ENCODE assay signal across 31 cellular contexts in genomic region chr4:40506492-40506891, GRCh38.
DNase-seq lines count a peak whose midpoint lies in the region; ATAC-seq, FAIRE-seq and TF ChIP-seq lines count a peak whose summit lies in the region.
"Had no signal": no experiment of that assay in that cellular context is flagged by ENCODE, and none has a peak within 500 bp of the region (broad histone marks: within the 10 kb centered on the region; RNA-seq: fewer than 3 reads in every experiment).

No MANE protein-coding gene starts in this region.

- peaks cover 43% of the 10 kb centered on the region for H3K4me1 ChIP-seq in OCI-LY7 (ENCODE audit: insufficient read depth, low read length, poor library complexity, severe bottlenecking)
- peaks cover 14% of the 10 kb centered on the region for H3K4me1 ChIP-seq in mammary epithelial cell (ENCODE audit: insufficient read depth, low read length)
- peaks cover 13% of the 10 kb centered on the region for H3K4me1 ChIP-seq in HepG2 (ENCODE audit: insufficient read depth, low read length)
- H3K4me1 ChIP-seq: colonic mucosa, gastroesophageal sphincter, left ventricle myocardium inferior had no signal

- TF ChIP-seq CTCF in OCI-LY7 (conservative IDR thresholded peaks at IDR 0.05; ENCODE audit: low read length), result no peak
- TF ChIP-seq CTCF in mammary epithelial cell (conservative IDR thresholded peaks at IDR 0.05 in 1 of 2, IDR thresholded peaks at IDR 0.05 in 1 of 2; ENCODE audit: extremely low read depth in 1 of 2, insufficient read depth in 1 of 2, low read depth in 1 of 2, low read length in 2 of 2), result no peak
- no peak for TF ChIP-seq CTCF in HepG2 (CRISPR knock-in tag; IDR thresholded peaks at IDR 0.05)

- TF ChIP-seq EP300 in HepG2 (IDR thresholded peaks at IDR 0.05; ENCODE audit: low read depth in 2 of 2, low read length in 2 of 2) (no peak), HepG2 (CRISPR knock-in tag; IDR thresholded peaks at IDR 0.05; ENCODE audit: borderline replicate concordance) (no peak)

- H3K79me2 ChIP-seq in OCI-LY7 (ENCODE audit: insufficient read depth, low read depth, low read length) (peaks cover 4% of the 10 kb centered on the region; the same call in 1 of the 2 replicates), mammary epithelial cell (ENCODE audit: insufficient read depth, low read length) (no peaks in the 10 kb centered on the region), HepG2 (ENCODE audit: insufficient read depth, low read length) (no peaks in the 10 kb centered on the region)

- H3K4me3 ChIP-seq in OCI-LY7 (ENCODE audit: low read depth, low read length, poor library complexity, severe bottlenecking), result peak overlapping the region; percentile 22
- H3K4me3 ChIP-seq in mammary epithelial cell (replicated peaks in 1 of 3; ENCODE audit: insufficient read depth in 1 of 3, low read depth in 2 of 3, low read length in 3 of 3), result no peak overlapping the region
- H3K4me3 ChIP-seq in HepG2 (replicated peaks in 1 of 3; ENCODE audit: insufficient read depth in 1 of 3, low read depth in 2 of 3, low read length in 3 of 3), result no peak overlapping the region
- H3K4me3 ChIP-seq: cardiac muscle cell, colonic mucosa, gastroesophageal sphincter, left ventricle myocardium inferior, SK-N-MC, skin epidermis, upper lobe of left lung had no signal

- intact Hi-C loops in OCI-LY7 (cut with micrococcal nuclease; ENCODE audit: unreplicated experiment), result no loop called here
- intact Hi-C loops in mammary epithelial cell (cut with micrococcal nuclease), result no loop called here
- intact Hi-C loops in HepG2 (cut with micrococcal nuclease; ENCODE audit: unreplicated experiment), result no loop called here

- no peak overlapping the region for H3K27ac ChIP-seq in OCI-LY7 (ENCODE audit: low read depth, low read length, poor library complexity, severe bottlenecking)
- no peak overlapping the region for H3K27ac ChIP-seq in mammary epithelial cell (ENCODE audit: insufficient read depth, low read depth, low read length)
- peak overlapping the region; percentile 3 for H3K27ac ChIP-seq in HepG2 (ENCODE audit: extremely low read length, insufficient read depth, low read length)
- H3K27ac ChIP-seq: cardiac muscle cell, colonic mucosa, gastroesophageal sphincter, left ventricle myocardium inferior, neutrophil, SK-N-MC, upper lobe of left lung had no signal

- in situ Hi-C loops in mammary epithelial cell (cut with MboI; ENCODE audit: low sequenced_read_pairs in 2 of 2) (no loop called here), HepG2 (cut with HindIII; ENCODE audit: extremely low pct_ligation_motif_present, low pct_unique_long_range_greater_than_20kb) (no loop called here)

- H3K9me3 ChIP-seq in OCI-LY7 (ENCODE audit: low read length) (no peaks in the 10 kb centered on the region), mammary epithelial cell (replicated peaks; ENCODE audit: insufficient read depth, low read length) (no peaks in the 10 kb centered on the region), HepG2 (ENCODE audit: low read length) (no peaks in the 10 kb centered on the region)
- H3K9me3 ChIP-seq: colonic mucosa, gastroesophageal sphincter, left ventricle myocardium inferior, neutrophil, upper lobe of left lung had no signal

- WGBS in mammary epithelial cell (ENCODE audit: low coverage, missing lambda C conversion rate), result 44% methylated on average over 3 of the region's 3 CpGs
- WGBS in HepG2 (ENCODE audit: low lambda C conversion rate), result 85% methylated on average over 3 of the region's 3 CpGs

- H3K36me3 ChIP-seq in OCI-LY7 (ENCODE audit: insufficient read depth, low read length), result no peaks in the 10 kb centered on the region
- no peaks in the 10 kb centered on the region for H3K36me3 ChIP-seq in mammary epithelial cell (ENCODE audit: insufficient read depth, low read length)
- H3K36me3 ChIP-seq in HepG2 (replicated peaks in 1 of 2; ENCODE audit: control insufficient read depth in 1 of 2, insufficient read depth in 2 of 2, low read length in 2 of 2), result no peaks in the 10 kb centered on the region
- H3K36me3 ChIP-seq: cardiac muscle cell, colonic mucosa, gastroesophageal sphincter, left ventricle myocardium inferior, upper lobe of left lung had no signal

- no peaks in the 10 kb centered on the region for H4K20me1 ChIP-seq in OCI-LY7 (ENCODE audit: insufficient read depth, low read length)
- no peaks in the 10 kb centered on the region for H4K20me1 ChIP-seq in mammary epithelial cell (ENCODE audit: insufficient read depth, low read length)
- no peaks in the 10 kb centered on the region for H4K20me1 ChIP-seq in HepG2 (ENCODE audit: insufficient read depth, low read length)

- H3K9me2 ChIP-seq in OCI-LY7 (ENCODE audit: insufficient read depth, low read length), result no peaks in the 10 kb centered on the region

- DNase-seq in OCI-LY7 (ENCODE audit: low spot score) (no peak), mammary epithelial cell (peak; percentile 84), HepG2 (ENCODE audit: low spot score) (no peak), T-helper 2 cell (no peak), HK-2 (ENCODE audit: unreplicated experiment) (no peak), ureter (ENCODE audit: low spot score) (no peak)
- DNase-seq in stimulated activated CD4-positive, alpha-beta T cell treated with anti-CD3 and anti-CD28 coated beads, Interleukin-4, amount 100 ng/mL, for 24 hours, result no peak
- DNase-seq: activated CD8-positive, alpha-beta T cell treated with anti-CD3 and anti-CD28 coated beads, Interleukin-2, amount 10 ng/mL, durations not matched to agents 7 days and 5 days; activated T-cell treated with anti-CD3 and anti-CD28 coated beads for 4 hours; CD4-positive, alpha-beta memory T cell; colonic mucosa; effector memory CD8-positive, alpha-beta T cell; H7; hippocampal formation; immature natural killer cell; KG1; left ventricle myocardium inferior; NCI-H1417 treated with DMSO at 0.1 percent for 48 hours; NCI-H2081 treated with DMSO at 0.1 percent for 48 hours; NCI-H345; stimulated activated CD8-positive, alpha-beta memory T cell treated with anti-CD3 and anti-CD28 coated beads, Interleukin-4, amount 100 ng/mL, for 48 hours; stimulated activated naive CD8-positive, alpha-beta T cell treated with anti-CD3 and anti-CD28 coated beads, Interleukin-15, amount 100 ng/mL, for 72 hours; upper lobe of left lung had no signal

- peak; percentile 38; the same call in 1 of the 3 replicates for ATAC-seq in HepG2
- ATAC-seq: activated CD8-positive, alpha-beta T cell treated with anti-CD3 and anti-CD28 coated beads, Interleukin-2, amount 10 ng/mL, durations not matched to agents 7 days and 5 days; activated naive CD4-positive, alpha-beta T cell treated with anti-CD3 and anti-CD28 coated beads, Interleukin-2, amount 50 U/mL, for 72 hours; effector memory CD8-positive, alpha-beta T cell; gastroesophageal sphincter; stimulated activated naive CD8-positive, alpha-beta T cell treated with anti-CD3 and anti-CD28 coated beads, Interleukin-15, amount 100 ng/mL, for 72 hours had no signal

- POLR2A ChIA-PET in OCI-LY7 (lab: Charles Lee), result no interaction called here
- POLR2A ChIA-PET in HepG2 (lab: Yijun Ruan, JAX), result no interaction called here

- CTCF ChIA-PET in OCI-LY7 (lab: Charles Lee; ENCODE audit: unreplicated experiment) (interaction anchor here (0.5 kb wide), 1 partner anchor 10 kb away, joined by 6 read pairs; no protein-coding TSS in a partner anchor), mammary epithelial cell (lab: Charles Lee; ENCODE audit: low non-redundant PET) (no interaction called here), HepG2 (lab: Yijun Ruan, JAX; ENCODE audit: low intra/inter-chr PET ratio, low total read pairs) (no interaction called here)

- dilution Hi-C loops in mammary epithelial cell (cut with HindIII; ENCODE audit: low sequenced_read_pairs), result loop anchor here (10.0 kb wide), 1 partner anchor 58 kb away; no protein-coding TSS in a partner anchor

- TF ChIP-seq POLR2A in HepG2 (IDR thresholded peaks at IDR 0.05; ENCODE audit: insufficient read depth in 1 of 2, low read depth in 2 of 2, low read length in 2 of 2), result no peak

- H3K9ac ChIP-seq in mammary epithelial cell (ENCODE audit: insufficient read depth, low read length) (no peak overlapping the region), HepG2 (ENCODE audit: insufficient read depth, low read depth, low read length) (no peak overlapping the region)

- H3K27me3 ChIP-seq in mammary epithelial cell (ENCODE audit: insufficient read depth, low read length) (no peaks in the 10 kb centered on the region), HepG2 (ENCODE audit: control insufficient read depth in 1 of 2, insufficient read depth in 2 of 2, low read length in 2 of 2) (no peaks in the 10 kb centered on the region)
- H3K27me3 ChIP-seq: cardiac muscle cell, colonic mucosa, gastroesophageal sphincter, neutrophil, upper lobe of left lung had no signal

- peak overlapping the region; percentile 25; the same call in 1 of the 2 replicates for H2AFZ ChIP-seq in OCI-LY7 (ENCODE audit: low read length)
- no peak overlapping the region for H2AFZ ChIP-seq in mammary epithelial cell (ENCODE audit: low read depth, low read length)
- H2AFZ ChIP-seq in HepG2 (ENCODE audit: low read length), result no peak overlapping the region

- FAIRE-seq in HepG2 (lab: Jason Lieb, UNC), result no peak
- FAIRE-seq: HTR-8/SVneo, TTC549 had no signal

- TF ChIP-seq RAD21 in HepG2 (CRISPR knock-in tag; IDR thresholded peaks at IDR 0.05), result no peak

- peak overlapping the region; percentile 54 for H3K4me2 ChIP-seq in OCI-LY7 (ENCODE audit: low read length)
- H3K4me2 ChIP-seq in mammary epithelial cell (ENCODE audit: insufficient read depth, low read depth, low read length), result no peak overlapping the region
- H3K4me2 ChIP-seq in HepG2 (ENCODE audit: low read depth, low read length), result no peak overlapping the region

- BruUV-seq in OCI-LY7 (replicated peaks; lab: Mats Ljungman, UMichigan), result no TSS peak
- BruUV-seq in mammary epithelial cell (replicated peaks; lab: Mats Ljungman, UMichigan), result no TSS peak
- BruUV-seq in HepG2 (replicated peaks; lab: Mats Ljungman, UMichigan), result no TSS peak

TF ChIP-seq in HepG2, 621 proteins besides CTCF, POLR2A, EP300 and RAD21 (continues in another document):
- TF ChIP-seq LCORL (IDR thresholded peaks at IDR 0.05), result no peak
- TF ChIP-seq LCORL (CRISPR knock-in tag; IDR thresholded peaks at IDR 0.05), result no peak
- TF ChIP-seq SMARCC2 (IDR thresholded peaks at IDR 0.05), result no peak
- no peak for TF ChIP-seq ZNF367 (CRISPR knock-in tag; IDR thresholded peaks at IDR 0.05; ENCODE audit: borderline replicate concordance)
- no peak for TF ChIP-seq JDP2 (CRISPR knock-in tag; IDR thresholded peaks at IDR 0.05; ENCODE audit: borderline replicate concordance)
- no peak for TF ChIP-seq NCOR1 (IDR thresholded peaks at IDR 0.05; ENCODE audit: borderline replicate concordance, low read length)
- no peak for TF ChIP-seq IRF9 (CRISPR knock-in tag; IDR thresholded peaks at IDR 0.05; ENCODE audit: borderline replicate concordance)
